1 cellular context compared by ENCODE assay signal in the genomic region with DNA sequence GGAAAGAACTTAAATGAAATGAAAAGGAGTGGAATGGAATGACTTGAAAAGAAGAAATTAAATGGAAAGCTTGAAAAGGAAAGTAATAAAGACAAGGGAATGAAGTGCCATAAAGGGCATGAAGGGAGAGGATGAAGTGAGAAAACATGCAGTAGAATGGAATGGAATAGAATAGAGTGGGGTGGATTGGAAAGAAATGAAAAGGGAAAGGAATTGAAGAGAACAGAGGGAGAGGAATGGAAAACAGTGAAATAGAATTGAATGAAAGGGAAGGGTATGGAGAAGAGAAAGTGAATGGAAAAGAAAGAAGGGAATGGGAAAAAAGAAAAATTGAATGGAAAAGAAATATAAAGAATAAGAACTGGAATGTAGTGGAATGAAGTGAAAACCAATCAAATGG.
TF ChIP-seq lines count a peak whose summit lies in the region.

No MANE protein-coding gene starts in this region.

TF ChIP-seq in HEK293, 187 proteins besides CTCF, POLR2A, EP300 and RAD21 (continued from another document):
- TF ChIP-seq, protein P1, sequence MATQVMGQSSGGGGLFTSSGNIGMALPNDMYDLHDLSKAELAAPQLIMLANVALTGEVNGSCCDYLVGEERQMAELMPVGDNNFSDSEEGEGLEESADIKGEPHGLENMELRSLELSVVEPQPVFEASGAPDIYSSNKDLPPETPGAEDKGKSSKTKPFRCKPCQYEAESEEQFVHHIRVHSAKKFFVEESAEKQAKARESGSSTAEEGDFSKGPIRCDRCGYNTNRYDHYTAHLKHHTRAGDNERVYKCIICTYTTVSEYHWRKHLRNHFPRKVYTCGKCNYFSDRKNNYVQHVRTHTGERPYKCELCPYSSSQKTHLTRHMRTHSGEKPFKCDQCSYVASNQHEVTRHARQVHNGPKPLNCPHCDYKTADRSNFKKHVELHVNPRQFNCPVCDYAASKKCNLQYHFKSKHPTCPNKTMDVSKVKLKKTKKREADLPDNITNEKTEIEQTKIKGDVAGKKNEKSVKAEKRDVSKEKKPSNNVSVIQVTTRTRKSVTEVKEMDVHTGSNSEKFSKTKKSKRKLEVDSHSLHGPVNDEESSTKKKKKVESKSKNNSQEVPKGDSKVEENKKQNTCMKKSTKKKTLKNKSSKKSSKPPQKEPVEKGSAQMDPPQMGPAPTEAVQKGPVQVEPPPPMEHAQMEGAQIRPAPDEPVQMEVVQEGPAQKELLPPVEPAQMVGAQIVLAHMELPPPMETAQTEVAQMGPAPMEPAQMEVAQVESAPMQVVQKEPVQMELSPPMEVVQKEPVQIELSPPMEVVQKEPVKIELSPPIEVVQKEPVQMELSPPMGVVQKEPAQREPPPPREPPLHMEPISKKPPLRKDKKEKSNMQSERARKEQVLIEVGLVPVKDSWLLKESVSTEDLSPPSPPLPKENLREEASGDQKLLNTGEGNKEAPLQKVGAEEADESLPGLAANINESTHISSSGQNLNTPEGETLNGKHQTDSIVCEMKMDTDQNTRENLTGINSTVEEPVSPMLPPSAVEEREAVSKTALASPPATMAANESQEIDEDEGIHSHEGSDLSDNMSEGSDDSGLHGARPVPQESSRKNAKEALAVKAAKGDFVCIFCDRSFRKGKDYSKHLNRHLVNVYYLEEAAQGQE (tag by site-specific recombination; IDR thresholded peaks at IDR 0.05) = no peak
- TF ChIP-seq ZNF664 (tag by site-specific recombination; IDR thresholded peaks at IDR 0.05) = no peak
- peak; percentile 99 for TF ChIP-seq PRDM1 (tag by site-specific recombination; IDR thresholded peaks at IDR 0.05)
- TF ChIP-seq ZNF76 (tag by site-specific recombination; IDR thresholded peaks at IDR 0.05; ENCODE audit: borderline replicate concordance, low read depth) = no peak
- no peak for TF ChIP-seq ZNF202 (tag by site-specific recombination; IDR thresholded peaks at IDR 0.05; ENCODE audit: borderline replicate concordance)
